Comparison of ENCODE assay signal across 18 cellular contexts in the genomic region with DNA sequence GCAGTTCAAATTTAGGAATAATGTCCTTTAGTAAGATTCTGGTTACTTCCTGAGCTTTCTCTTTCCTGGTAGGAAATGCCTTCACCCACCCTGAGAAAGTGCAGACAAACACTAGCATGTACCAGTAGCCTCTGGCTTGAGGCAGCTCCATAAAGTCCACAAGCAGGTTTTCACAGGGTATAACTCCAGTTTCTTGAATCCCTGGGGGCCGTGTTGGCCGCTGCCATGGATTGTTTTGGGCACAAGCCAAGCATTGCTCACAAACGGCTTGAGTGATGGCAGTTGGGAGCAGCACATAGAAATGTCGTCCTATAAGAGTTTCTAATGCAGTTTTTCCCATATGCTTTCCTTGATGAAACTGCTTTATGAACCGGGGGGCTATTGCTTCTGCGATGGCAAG.
A peak's percentile ranks its signal among the peaks of the same experiment; 100 is the strongest.
DNase-seq lines count a peak whose midpoint lies in the region; ATAC-seq and TF ChIP-seq lines count a peak whose summit lies in the region.
"Had no signal": no experiment of that assay in that cellular context is flagged by ENCODE, and none has a peak within 500 bp of the region (broad histone marks: within the 10 kb centered on the region; RNA-seq: fewer than 3 reads in every experiment).

No MANE protein-coding gene starts in this region.

- H3K4me1 ChIP-seq in thoracic aorta (ENCODE audit: control insufficient read depth in 1 of 2, low read depth in 2 of 2) (peaks cover 7 to 17% of the 10 kb centered on the region in 2 donors), vagina (no peaks in the 10 kb centered on the region)
- H3K4me1 ChIP-seq: HAP-1, prostate gland, tibial nerve had no signal

- H3K27me3 ChIP-seq in thoracic aorta (replicated peaks; ENCODE audit: insufficient read depth) (no peaks in the 10 kb centered on the region), vagina (no peaks in the 10 kb centered on the region)
- H3K27me3 ChIP-seq: tibial nerve had no signal

- TF ChIP-seq CTCF in thoracic aorta (IDR thresholded peaks at IDR 0.05), result no peak
- no peak for TF ChIP-seq CTCF in vagina (IDR thresholded peaks at IDR 0.05)

- DNase-seq in NCI-H345 (lab: John Stamatoyannopoulos, UW), result peak; percentile 14
- no peak for DNase-seq in NCI-H345 treated with DMSO at 0.1 percent for 48 hours (lab: John Stamatoyannopoulos, UW; ENCODE audit: unreplicated experiment)
- peak; percentile 41 for DNase-seq in NCI-H1694 (lab: John Stamatoyannopoulos, UW)
- peak; percentile 50 for DNase-seq in cerebellum (ENCODE audit: low spot score)
- DNase-seq in thoracic aorta (ENCODE audit: low spot score), result no peak
- DNase-seq in activated gamma-delta T cell (lab: John Stamatoyannopoulos, UW), result no peak
- no peak for DNase-seq in vagina (ENCODE audit: extremely low spot score in 2 of 2)
- no peak for DNase-seq in NCI-H1417 treated with DMSO at 0.1 percent for 48 hours (lab: John Stamatoyannopoulos, UW)
- DNase-seq: activated CD4-positive, alpha-beta T cell treated with anti-CD3 and anti-CD28 coated beads for 48 hours; activated naive CD4-positive, alpha-beta T cell treated with Interleukin-2 at 50 U/mL for 16 hours; dermis blood vessel endothelial cell; KG1; naive B cell; NCI-H524 treated with DMSO at 0.1 percent for 48 hours; T1000 had no signal

- H3K4me3 ChIP-seq in thoracic aorta (peak overlapping the region; percentile 38), vagina (no peak overlapping the region)
- H3K4me3 ChIP-seq: HAP-1, prostate gland, tibial nerve had no signal

- no peak for TF ChIP-seq POLR2A in vagina (IDR thresholded peaks at IDR 0.05)

- H3K9me3 ChIP-seq in thoracic aorta (no peaks in the 10 kb centered on the region), vagina (no peaks in the 10 kb centered on the region)
- H3K9me3 ChIP-seq: HAP-1, prostate gland, tibial nerve had no signal

- peak; percentile 23 for ATAC-seq in thoracic aorta (ENCODE audit: insufficient number of reproducible peaks, low FRiP score, low read depth)

- no peaks in the 10 kb centered on the region for H3K36me3 ChIP-seq in thoracic aorta
- no peaks in the 10 kb centered on the region for H3K36me3 ChIP-seq in vagina
- H3K36me3 ChIP-seq: HAP-1, prostate gland, tibial nerve had no signal

- no peak overlapping the region for H3K27ac ChIP-seq in thoracic aorta
- H3K27ac ChIP-seq in vagina, result no peak overlapping the region
- H3K27ac ChIP-seq: prostate gland, tibial nerve had no signal

- intact Hi-C loops in vagina (cut with DNase I), result no loop called here

Comparison
In these comparisons a context has a peak if more than half of its experiments do, and no peak if none do; other contexts are left out.
1. DNase-seq: peak in NCI-H345 (single experiment), NCI-H1694 (single experiment) and cerebellum (single experiment); none in NCI-H345 treated with DMSO at 0.1 percent for 48 hours (single experiment), thoracic aorta (single experiment), activated gamma-delta T cell (single experiment), vagina (0 of 2) and NCI-H1417 treated with DMSO at 0.1 percent for 48 hours (single experiment).